Comparison of ENCODE assay signal across 8 cellular contexts in genomic region chr4:70902577-70903281, GRCh38. TPM values are rescaled to one million over a fixed set of nuclear protein-coding genes. Genes with fewer than 3 reads are reported as not detected.
DNase-seq lines count a peak whose midpoint lies in the region; ATAC-seq and TF ChIP-seq lines count a peak whose summit lies in the region.

No MANE protein-coding gene starts in this region.

- CTCF ChIA-PET in activated naive CD4-positive, alpha-beta T cell treated with anti-CD3 and anti-CD28 coated beads for 36 hours (lab: Charles Lee), result interaction anchor here (0.9 to 1.5 kb wide), 3 partner anchors 14 to 251 kb away, joined by 3 to 7 read pairs (median 6); no protein-coding TSS in a partner anchor

- H3K36me3 ChIP-seq in MM.1S (replicated peaks; ENCODE audit: insufficient read depth, low read length) (no peaks in the 10 kb centered on the region), heart right ventricle (peaks cover 0 to 19% (median 0%) of the 10 kb centered on the region in 9 donors)

- H3K27me3 ChIP-seq in MM.1S (replicated peaks; ENCODE audit: insufficient read depth, low read length) (0 out of 2 replicates have a peak, but pooled peaks cover 4% of the 10 kb centered on the region), heart right ventricle (no peaks in the 10 kb centered on the region)

- peak; percentile 56 for ATAC-seq in HG02571 (IDR thresholded peaks at IDR 0.05; ENCODE audit: unreplicated experiment)
- ATAC-seq in heart right ventricle, result peak; percentile 66 to 88 (median 74)

- H3K27ac ChIP-seq in MM.1S (ENCODE audit: low read length) (no peak overlapping the region), heart right ventricle (peak overlapping the region; percentile 77 to 93 (median 89))

- H2AFZ ChIP-seq in MM.1S (ENCODE audit: low read length), result peak overlapping the region; percentile 100

- H3F3A ChIP-seq in MM.1S (ENCODE audit: insufficient read depth, low read length), result no peaks in the 10 kb centered on the region

- no peaks in the 10 kb centered on the region for H3K27me3 Mint-ChIP-seq in activated naive CD4-positive, alpha-beta T cell treated with anti-CD3 and anti-CD28 coated beads for 36 hours (ENCODE audit: low read depth)
- H3K27me3 Mint-ChIP-seq in activated naive CD8-positive, alpha-beta T cell, result no peaks in the 10 kb centered on the region

- H4K20me1 ChIP-seq in MM.1S (ENCODE audit: insufficient read depth, low read length), result no peaks in the 10 kb centered on the region

- peak overlapping the region; percentile 99 for H3K4me2 ChIP-seq in MM.1S (ENCODE audit: low read depth, low read length)

- no peaks in the 10 kb centered on the region for H3K9me2 ChIP-seq in MM.1S (replicated peaks; ENCODE audit: insufficient read depth, low read length)

- no peaks in the 10 kb centered on the region for H3K9me3 Mint-ChIP-seq in activated naive CD4-positive, alpha-beta T cell treated with anti-CD3 and anti-CD28 coated beads for 36 hours
- no peaks in the 10 kb centered on the region for H3K9me3 Mint-ChIP-seq in activated naive CD8-positive, alpha-beta T cell (ENCODE audit: low read depth)

- peak overlapping the region; percentile 88 for H3K4me3 Mint-ChIP-seq in activated naive CD4-positive, alpha-beta T cell treated with anti-CD3 and anti-CD28 coated beads for 36 hours
- peak overlapping the region; percentile 99 for H3K4me3 Mint-ChIP-seq in activated naive CD8-positive, alpha-beta T cell

- peaks cover 31% of the 10 kb centered on the region for H3K4me1 Mint-ChIP-seq in activated naive CD4-positive, alpha-beta T cell treated with anti-CD3 and anti-CD28 coated beads for 36 hours (ENCODE audit: low read depth)
- H3K4me1 Mint-ChIP-seq in activated naive CD8-positive, alpha-beta T cell (ENCODE audit: low read depth), result peaks cover 36% of the 10 kb centered on the region

- 0 to 1% methylated on average over 43 to 48 of the region's 48 CpGs for whole genome bisulfite sequencing in heart right ventricle, 2 donors

- H3K9me3 ChIP-seq in MM.1S (replicated peaks; ENCODE audit: insufficient read depth, low read length) (no peaks in the 10 kb centered on the region), heart right ventricle (no peaks in the 10 kb centered on the region)

- H3K9ac ChIP-seq in MM.1S (ENCODE audit: low read length), result peak overlapping the region; percentile 56; the same call in 1 of the 2 replicates

- intact Hi-C loops in activated naive CD4-positive, alpha-beta T cell treated with anti-CD3 and anti-CD28 coated beads for 36 hours (cut with micrococcal nuclease), result loop anchor here (1.0 to 2.0 kb wide), 7 partner anchors 25 to 214 kb away; partner anchors contain the start of genes DCK, GRSF1 and UTP3
- intact Hi-C loops in heart right ventricle (cut with DNase I), result loop anchor here in 6 of 10 donors (2.0 to 10.0 kb wide), 7 partner anchors 60 to 215 kb away; partner anchors contain the start of genes DCK (in 4 of the 6), GRSF1 (in 2 of the 6) and UTP3 (in 1 of the 6)
- intact Hi-C loops in posterior cingulate gyrus (cut with DNase I), result loop anchor here (5.0 to 10.0 kb wide), 2 partner anchors 65 to 92 kb away; partner anchors contain the start of genes DCK and GRSF1

- no peaks in the 10 kb centered on the region for H3K4me1 ChIP-seq in MM.1S (ENCODE audit: low read length)
- H3K4me1 ChIP-seq in heart right ventricle, result peaks cover 0 to 21% (median 10%) of the 10 kb centered on the region in 9 donors

- peak overlapping the region; percentile 47 for H3K27ac Mint-ChIP-seq in activated naive CD4-positive, alpha-beta T cell treated with anti-CD3 and anti-CD28 coated beads for 36 hours
- H3K27ac Mint-ChIP-seq in activated naive CD8-positive, alpha-beta T cell, result peak overlapping the region; percentile 92

- TF ChIP-seq CTCF in MM.1S (IDR thresholded peaks at IDR 0.05; ENCODE audit: low read length), result no peak
- TF ChIP-seq CTCF in heart right ventricle (IDR thresholded peaks at IDR 0.05), result peak in 1 of 9 donors; percentile 13

- H3K4me3 ChIP-seq in MM.1S (ENCODE audit: low read length), result peak overlapping the region; percentile 94
- H3K4me3 ChIP-seq in heart right ventricle, result peak overlapping the region; percentile 74 to 99 (median 91)

- H3K36me3 Mint-ChIP-seq in activated naive CD4-positive, alpha-beta T cell treated with anti-CD3 and anti-CD28 coated beads for 36 hours (ENCODE audit: low read depth), result peaks cover 14% of the 10 kb centered on the region
- H3K36me3 Mint-ChIP-seq in activated naive CD8-positive, alpha-beta T cell, result peaks cover 8% of the 10 kb centered on the region

- peak; percentile 32 for DNase-seq in activated naive CD4-positive, alpha-beta T cell treated with anti-CD3 and anti-CD28 coated beads for 36 hours
- DNase-seq in activated naive CD4-positive, alpha-beta T cell treated with Interleukin-2 at 50 U/mL for 16 hours, result no peak
- DNase-seq in MM.1S (no peak), heart right ventricle (no peak), posterior cingulate gyrus (peak in 6 of 10 donors; percentile 15 to 82 (median 30))
- DNase-seq in effector CD8-positive, alpha-beta T cell (lab: John Stamatoyannopoulos, UW), result no peak

- no peaks in the 10 kb centered on the region for H3K79me2 ChIP-seq in MM.1S (ENCODE audit: low read length)

RNA-seq across cellular contexts. Expression of gene MOB1B, which starts 0.6 kb away (rescaled TPM):
- 10 to 100 TPM; 14.4 to 16.2 TPM for total RNA-seq in activated naive CD4-positive, alpha-beta T cell treated with anti-CD3 and anti-CD28 coated beads for 36 hours
- total RNA-seq in heart right ventricle, result 10 to 100 TPM; 15.6 to 33.4 (median 20.3) TPM
- 1 to 10 TPM; 3.9 to 6.0 TPM for polyA plus RNA-seq in heart right ventricle

Comparison
In these comparisons a context has a peak if more than half of its experiments do, and no peak if none do; other contexts are left out.
1. DNase-seq: peak in activated naive CD4-positive, alpha-beta T cell treated with anti-CD3 and anti-CD28 coated beads for 36 hours (single experiment) and posterior cingulate gyrus (6 of 10); none in activated naive CD4-positive, alpha-beta T cell treated with Interleukin-2 at 50 U/mL for 16 hours (single experiment), MM.1S (single experiment), heart right ventricle (0 of 2) and effector CD8-positive, alpha-beta T cell (single experiment).